8 cellular contexts compared by ENCODE assay signal in genomic region chr1:23958810-23959460, GRCh38. TPM values are rescaled to one million over a fixed set of nuclear protein-coding genes. Genes with fewer than 3 reads are reported as not detected.
DNase-seq lines count a peak whose midpoint lies in the region; ATAC-seq and TF ChIP-seq lines count a peak whose summit lies in the region.

No MANE protein-coding gene starts in this region.

- intact Hi-C loops in CD14-positive monocyte (cut with micrococcal nuclease) = loop anchor here in 1 of 2 donors (5.0 kb wide), 1 partner anchor 42 kb away; no protein-coding TSS in a partner anchor
- intact Hi-C loops in lower leg skin (cut with DNase I; ENCODE audit: low total_unique reads) = no loop called here

- WGBS in lower leg skin, 2 donors = 0 to 1% methylated on average over 30 of the region's 30 CpGs

- H3K4me3 Mint-ChIP-seq in CD14-positive monocyte = peak overlapping the region; percentile 83 to 99

- TF ChIP-seq CTCF in CD14-positive monocyte (IDR thresholded peaks at IDR 0.05) (no peak), lower leg skin (IDR thresholded peaks at IDR 0.05) (no peak)

- H3K27me3 Mint-ChIP-seq in CD14-positive monocyte (ENCODE audit: low read depth in 3 of 3) = no peaks in the 10 kb centered on the region

- no peak for TF ChIP-seq POLR2A in lower leg skin (IDR thresholded peaks at IDR 0.05)

- H3K4me1 Mint-ChIP-seq in CD14-positive monocyte = peaks cover 53% of the 10 kb centered on the region

- ATAC-seq in GM19372 (IDR thresholded peaks at IDR 0.05; ENCODE audit: low read depth, unreplicated experiment) (peak; percentile 58), HG03521 (IDR thresholded peaks at IDR 0.05; ENCODE audit: unreplicated experiment) (peak; percentile 53)

- peak overlapping the region; percentile 99 to 100 (median 99) for H3K27ac Mint-ChIP-seq in CD14-positive monocyte

- peak; percentile 93 for DNase-seq in CD14-positive monocyte (ENCODE audit: low spot score)
- DNase-seq in NCI-H69 (lab: John Stamatoyannopoulos, UW) = peak; percentile 96
- DNase-seq in activated CD4-positive, alpha-beta T cell treated with anti-CD3 and anti-CD28 coated beads, Interleukin-2, amount 50 U/mL, for 1 hour = peak; percentile 85
- peak; percentile 98 for DNase-seq in dermis blood vessel endothelial cell
- peak; percentile 90 to 97 for DNase-seq in lower leg skin (ENCODE audit: low spot score in 2 of 2)
- peak; percentile 82 to 92 (median 89) for DNase-seq in stimulated activated CD4-positive, alpha-beta T cell treated with anti-CD3 and anti-CD28 coated beads, TNF-alpha, amount 100 ng/mL, for 24 hours (ENCODE audit: low read depth in 3 of 3)

- H3K4me3 ChIP-seq in lower leg skin (ENCODE audit: low read depth, poor library complexity, severe bottlenecking) = peak overlapping the region; percentile 71

- peaks cover 0 to 2% (median 0%) of the 10 kb centered on the region in 7 donors for H3K9me3 Mint-ChIP-seq in CD14-positive monocyte

- peaks cover 17 to 21% of the 10 kb centered on the region in 2 donors for H3K36me3 Mint-ChIP-seq in CD14-positive monocyte

RNA-seq across cellular contexts. Expression of gene PNRC2, which starts 0.7 kb away (rescaled TPM):
- 10 to 100 TPM; 71.7 to 89.7 TPM for polyA plus RNA-seq in CD14-positive monocyte
- total RNA-seq in dermis blood vessel endothelial cell (157 and 190 TPM in 2 replicates), lower leg skin (10 to 100 TPM; 65.0 to 84.6 (median 80.0) TPM)

RNA-seq across cellular contexts. Expression of gene SRSF10, which starts 21.2 kb away (rescaled TPM):
- polyA plus RNA-seq in CD14-positive monocyte = 10 to 100 TPM; 75.6 to 76.2 TPM
- total RNA-seq in dermis blood vessel endothelial cell (108 and 109 TPM in 2 replicates), lower leg skin (10 to 100 TPM; 41.3 to 68.3 (median 47.4) TPM)

RNA-seq across cellular contexts. Expression of gene CNR2, which starts 45.8 kb away (rescaled TPM):
- under 1 TPM; 0.03 to 0.12 TPM for polyA plus RNA-seq in CD14-positive monocyte
- total RNA-seq in dermis blood vessel endothelial cell = not detected in 2 replicates
- total RNA-seq in lower leg skin = not detected

Comparison
In these comparisons a context has a peak if more than half of its experiments do, and no peak if none do; other contexts are left out.
1. Peak in every context shown above with its lines: DNase-seq, ATAC-seq and H3K4me3 ChIP-seq.